In genomic region chr3:29178809-29179793, GRCh38 we compare ENCODE assay signal across 22 cellular contexts.
DNase-seq lines count a peak whose midpoint lies in the region; ATAC-seq, FAIRE-seq and TF ChIP-seq lines count a peak whose summit lies in the region.
"Had no signal": no experiment of that assay in that cellular context is flagged by ENCODE, and none has a peak within 500 bp of the region (broad histone marks: within the 10 kb centered on the region; RNA-seq: fewer than 3 reads in every experiment).

No MANE protein-coding gene starts in this region.

- BruUV-seq in IMR-90 (replicated peaks; lab: Mats Ljungman, UMichigan) (no TSS peak), endothelial cell of umbilical vein (replicated peaks; lab: Mats Ljungman, UMichigan) (no TSS peak)

- H3K4me3 ChIP-seq in IMR-90 (ENCODE audit: insufficient read depth, low read depth, low read length) (no peak overlapping the region), endothelial cell of umbilical vein (replicated peaks in 1 of 3; ENCODE audit: insufficient read depth in 1 of 3, low read depth in 1 of 3, low read length in 3 of 3) (no peak overlapping the region), left lung (no peak overlapping the region), upper lobe of right lung (no peak overlapping the region)
- H3K4me3 ChIP-seq: MG63, Peyer's patch had no signal

- H4K91ac ChIP-seq in IMR-90 (ENCODE audit: insufficient read depth, low read depth, low read length), result no peak overlapping the region

- H2AFZ ChIP-seq in IMR-90 (replicated peaks; ENCODE audit: low read length, poor library complexity) (no peak overlapping the region), endothelial cell of umbilical vein (ENCODE audit: low read depth, low read length) (peak overlapping the region; percentile 19)

- no peak overlapping the region for H4K8ac ChIP-seq in IMR-90 (ENCODE audit: low read depth in 2 of 2, low read length in 2 of 2)

- H3K9me1 ChIP-seq in IMR-90 (ENCODE audit: insufficient read depth, low read length) (no peaks in the 10 kb centered on the region), endothelial cell of umbilical vein (replicated peaks; ENCODE audit: control insufficient read depth, extremely low read depth, insufficient read depth, low read length) (no peaks in the 10 kb centered on the region)

- H3K79me1 ChIP-seq in IMR-90 (ENCODE audit: low read depth in 1 of 2, low read length in 2 of 2), result no peaks in the 10 kb centered on the region

- peak overlapping the region; percentile 56; the same call in 2 of the 3 replicates for H2BK15ac ChIP-seq in IMR-90 (ENCODE audit: low read depth, low read length)

- no peaks in the 10 kb centered on the region for H3K27me3 ChIP-seq in IMR-90 (ENCODE audit: control insufficient read depth, insufficient read depth, low read length)
- H3K27me3 ChIP-seq in endothelial cell of umbilical vein (ENCODE audit: control insufficient read depth in 2 of 2, insufficient read depth in 2 of 2, low read length in 2 of 2), result no peaks in the 10 kb centered on the region
- no peaks in the 10 kb centered on the region for H3K27me3 ChIP-seq in left lung
- no peaks in the 10 kb centered on the region for H3K27me3 ChIP-seq in upper lobe of right lung
- H3K27me3 ChIP-seq: MG63, Peyer's patch had no signal

- H3K79me2 ChIP-seq in endothelial cell of umbilical vein (ENCODE audit: control insufficient read depth, insufficient read depth, low read length), result no peaks in the 10 kb centered on the region

- no peak overlapping the region for H3K4me2 ChIP-seq in IMR-90 (ENCODE audit: low read depth, low read length)
- H3K4me2 ChIP-seq in endothelial cell of umbilical vein (ENCODE audit: insufficient read depth, low read length), result no peak overlapping the region

- H3K18ac ChIP-seq in IMR-90 (ENCODE audit: low read depth, low read length), result peak overlapping the region; percentile 52; the same call in 1 of the 2 replicates

- H2BK120ac ChIP-seq in IMR-90 (ENCODE audit: low read depth, low read length), result no peak overlapping the region

- ATAC-seq in IMR-90 (ENCODE audit: low read depth) (no peak), left lung (peak; percentile 57), upper lobe of right lung (peak; percentile 27), HG03439 (IDR thresholded peaks at IDR 0.05; ENCODE audit: unreplicated experiment) (no peak), left colon (no peak)

- H3K4ac ChIP-seq in IMR-90 (ENCODE audit: low read depth, low read length), result no peak overlapping the region

- H2BK5ac ChIP-seq in IMR-90 (ENCODE audit: low read depth, low read length, poor library complexity, severe bottlenecking), result no peak overlapping the region

- no peak overlapping the region for H3K23ac ChIP-seq in IMR-90 (ENCODE audit: low read depth, low read length)

- in situ Hi-C loops in IMR-90 (cut with MboI; ENCODE audit: low sequenced_read_pairs), result no loop called here

- TF ChIP-seq CTCF in IMR-90 (conservative IDR thresholded peaks at IDR 0.05; ENCODE audit: low read depth, low read length) (no peak), endothelial cell of umbilical vein (IDR thresholded peaks at IDR 0.05; ENCODE audit: extremely low read depth in 1 of 2, insufficient read depth in 1 of 2, low read depth in 1 of 2, low read length in 2 of 2) (no peak), left lung (IDR thresholded peaks at IDR 0.05) (no peak), upper lobe of right lung (IDR thresholded peaks at IDR 0.05) (no peak)

- dilution Hi-C loops in IMR-90 (cut with HindIII; ENCODE audit: low sequenced_read_pairs, unreplicated experiment), result no loop called here
- dilution Hi-C loops in endothelial cell of umbilical vein (cut with MboI; ENCODE audit: extremely low pct_ligation_motif_present, low sequenced_read_pairs), result no loop called here

- DNase-seq in IMR-90, result no peak
- no peak for DNase-seq in endothelial cell of umbilical vein (ENCODE audit: low read depth, low spot score)
- no peak for DNase-seq in left lung
- DNase-seq in upper lobe of right lung, result no peak
- DNase-seq in activated CD4-positive, alpha-beta T cell treated with anti-CD3 and anti-CD28 coated beads for 4 hours, result no peak
- DNase-seq in left colon, result no peak
- DNase-seq: ACHN; C1 segment of cervical spinal cord; CD8-positive, alpha-beta memory T cell; DMS79; H7; Kasumi-1; MG63; NCI-H1048; NCI-H1436; NCI-H2029; NCI-H345; NCI-H526; Peyer's patch had no signal

- H4K20me1 ChIP-seq in IMR-90 (ENCODE audit: insufficient read depth, low read length), result no peaks in the 10 kb centered on the region
- no peaks in the 10 kb centered on the region for H4K20me1 ChIP-seq in endothelial cell of umbilical vein (replicated peaks; ENCODE audit: control insufficient read depth, extremely low read depth, insufficient read depth, low read length)

- no peak overlapping the region for H3K9ac ChIP-seq in IMR-90 (ENCODE audit: low read depth, low read length)
- H3K9ac ChIP-seq in endothelial cell of umbilical vein (replicated peaks; ENCODE audit: extremely low read depth, insufficient read depth, low read length), result no peak overlapping the region

- no peak for TF ChIP-seq POLR2A in IMR-90 (IDR thresholded peaks at IDR 0.05; ENCODE audit: low read depth, low read length)
- TF ChIP-seq POLR2A in endothelial cell of umbilical vein (IDR thresholded peaks at IDR 0.05; ENCODE audit: low read depth, low read length), result no peak

- intact Hi-C loops in IMR-90 (cut with micrococcal nuclease) (no loop called here), endothelial cell of umbilical vein (cut with micrococcal nuclease) (no loop called here), left lung (cut with DNase I) (no loop called here), upper lobe of right lung (cut with DNase I) (no loop called here), left colon (cut with DNase I, micrococcal nuclease) (no loop called here)

- H3K27ac ChIP-seq in IMR-90 (ENCODE audit: insufficient read depth, low read length) (no peak overlapping the region), endothelial cell of umbilical vein (ENCODE audit: insufficient read depth, low read depth, low read length) (no peak overlapping the region), left lung (no peak overlapping the region), upper lobe of right lung (no peak overlapping the region)
- H3K27ac ChIP-seq: HL-60, Peyer's patch had no signal

- 78% methylated on average over 2 of the region's 4 CpGs; no CpG with 5 or more reads in 1 of the 2 experiments for WGBS in IMR-90 (ENCODE audit: extremely low coverage in 2 of 2, insufficient read length in 1 of 2), 2 experiments

- H3K14ac ChIP-seq in IMR-90 (replicated peaks; ENCODE audit: low read depth, low read length), result peak overlapping the region; percentile 55; the same call in 1 of the 2 replicates

- H3K56ac ChIP-seq in IMR-90 (ENCODE audit: extremely low read depth, insufficient read depth, low read length), result no peak overlapping the region

- H2AK9ac ChIP-seq in IMR-90 (replicated peaks; ENCODE audit: low read depth, low read length, poor library complexity), result no peak overlapping the region

- CTCF ChIA-PET in IMR-90 (lab: Yijun Ruan, JAX) (no interaction called here), endothelial cell of umbilical vein (lab: Charles Lee) (no interaction called here)

- no peak overlapping the region for H2BK20ac ChIP-seq in IMR-90 (ENCODE audit: low read depth, low read length)

- POLR2A ChIA-PET in IMR-90 (lab: Charles Lee; ENCODE audit: unreplicated experiment), result no interaction called here
- POLR2A ChIA-PET in endothelial cell of umbilical vein (lab: Charles Lee), result no interaction called here

- no peak overlapping the region for H2AK5ac ChIP-seq in IMR-90 (ENCODE audit: low read depth, low read length)

- no peaks in the 10 kb centered on the region for H3K36me3 ChIP-seq in IMR-90 (ENCODE audit: control insufficient read depth, insufficient read depth, low read length)
- no peaks in the 10 kb centered on the region for H3K36me3 ChIP-seq in endothelial cell of umbilical vein (ENCODE audit: control insufficient read depth in 2 of 2, extremely low read depth in 1 of 2, insufficient read depth in 2 of 2, low read length in 2 of 2)
- no peaks in the 10 kb centered on the region for H3K36me3 ChIP-seq in left lung
- H3K36me3 ChIP-seq in upper lobe of right lung, result no peaks in the 10 kb centered on the region
- H3K36me3 ChIP-seq: MG63, Peyer's patch had no signal

- no peak for FAIRE-seq in endothelial cell of umbilical vein (lab: Jason Lieb, UNC)
- FAIRE-seq: D721Med had no signal

- peak overlapping the region; percentile 68; the same call in 1 of the 2 replicates for H4K5ac ChIP-seq in IMR-90 (ENCODE audit: low read depth, low read length)

- TF ChIP-seq RAD21 in IMR-90 (IDR thresholded peaks at IDR 0.05; ENCODE audit: low read length), result no peak

- H3K4me1 ChIP-seq in IMR-90 (ENCODE audit: control insufficient read depth, insufficient read depth, low read length) (no peaks in the 10 kb centered on the region; the same call in 1 of the 2 replicates), endothelial cell of umbilical vein (ENCODE audit: control insufficient read depth, extremely low read depth, insufficient read depth, low read length) (peaks cover 3% of the 10 kb centered on the region), left lung (no peaks in the 10 kb centered on the region), upper lobe of right lung (peaks cover 6% of the 10 kb centered on the region)

- H3K9me3 ChIP-seq in IMR-90 (ENCODE audit: control insufficient read depth, insufficient read depth, low read length) (no peaks in the 10 kb centered on the region), endothelial cell of umbilical vein (replicated peaks; ENCODE audit: control insufficient read depth, insufficient read depth, low read length) (no peaks in the 10 kb centered on the region), left lung (no peaks in the 10 kb centered on the region), upper lobe of right lung (no peaks in the 10 kb centered on the region)
- H3K9me3 ChIP-seq: MG63, Peyer's patch had no signal

TF ChIP-seq in IMR-90, 13 proteins besides CTCF, POLR2A, EP300 and RAD21 (continues in another document):
- TF ChIP-seq BHLHE40 (IDR thresholded peaks at IDR 0.05; ENCODE audit: low read depth, low read length), result no peak
- no peak for TF ChIP-seq CEBPB (IDR thresholded peaks at IDR 0.05; ENCODE audit: low read depth, low read length)

TF ChIP-seq in endothelial cell of umbilical vein, 7 proteins besides CTCF, POLR2A, EP300 and RAD21 (continues in another document):
- TF ChIP-seq, protein P1, sequence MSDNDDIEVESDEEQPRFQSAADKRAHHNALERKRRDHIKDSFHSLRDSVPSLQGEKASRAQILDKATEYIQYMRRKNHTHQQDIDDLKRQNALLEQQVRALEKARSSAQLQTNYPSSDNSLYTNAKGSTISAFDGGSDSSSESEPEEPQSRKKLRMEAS (IDR thresholded peaks at IDR 0.05; ENCODE audit: insufficient read depth, insufficient read length), result no peak
- TF ChIP-seq EZH2 (IDR thresholded peaks at IDR 0.05; ENCODE audit: borderline replicate concordance, low read depth, low read length, severe bottlenecking), result no peak
- no peak for TF ChIP-seq MYC (IDR thresholded peaks at IDR 0.05; ENCODE audit: low read depth, low read length)
- TF ChIP-seq JUN (IDR thresholded peaks at IDR 0.05; ENCODE audit: borderline replicate concordance, insufficient read depth, insufficient read length, low read depth), result no peak
- TF ChIP-seq POLR2AphosphoS5 (IDR thresholded peaks at IDR 0.05; ENCODE audit: insufficient read depth, low read depth, low read length), result no peak
- TF ChIP-seq GATA2 (IDR thresholded peaks at IDR 0.05; ENCODE audit: insufficient read depth, insufficient read length, low read depth, low read length), result no peak

Comparison
In these comparisons a context has a peak if more than half of its experiments do, and no peak if none do; other contexts are left out.
1. ATAC-seq: peak in left lung (single experiment) and upper lobe of right lung (single experiment); none in IMR-90 (single experiment), HG03439 (single experiment) and left colon (single experiment).